23 cellular contexts compared by ENCODE assay signal in the genomic region with DNA sequence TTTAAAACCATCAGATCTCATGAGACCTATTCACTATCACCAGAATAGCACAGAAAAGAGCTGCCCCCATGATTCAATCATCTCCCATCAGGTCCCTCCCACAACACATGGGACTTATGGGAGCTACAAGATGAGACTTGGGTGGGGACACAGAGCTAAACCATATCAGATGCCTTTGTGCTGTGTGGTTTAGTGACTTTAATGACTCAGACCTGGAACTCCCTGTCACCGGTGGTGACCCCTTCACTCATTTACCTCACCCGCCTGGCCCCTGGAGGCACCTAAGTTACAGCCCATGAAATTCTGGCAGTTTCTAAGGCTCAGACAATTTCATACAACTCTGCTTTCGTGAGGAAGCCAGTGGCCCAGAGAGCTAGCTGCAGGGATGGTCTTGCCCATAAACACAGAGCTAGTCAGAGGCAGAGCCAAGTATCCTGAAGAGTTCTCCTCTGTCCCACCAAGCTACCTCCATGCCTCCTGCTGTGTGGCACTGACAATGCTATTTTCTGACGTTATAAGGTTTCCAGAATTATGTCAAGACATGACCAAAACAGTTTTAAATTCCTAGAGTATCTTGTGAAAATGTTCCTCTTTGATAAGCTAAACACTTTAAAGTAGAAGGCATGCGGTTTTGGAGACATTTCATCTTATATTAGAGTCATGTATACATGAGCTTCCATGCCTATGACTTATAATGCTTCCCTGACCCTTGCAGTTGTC.
DNase-seq lines count a peak whose midpoint lies in the region; ATAC-seq and TF ChIP-seq lines count a peak whose summit lies in the region.
"Had no signal": no experiment of that assay in that cellular context is flagged by ENCODE, and none has a peak within 500 bp of the region (broad histone marks: within the 10 kb centered on the region; RNA-seq: fewer than 3 reads in every experiment).

No MANE protein-coding gene starts in this region.

- no peaks in the 10 kb centered on the region for H3K27me3 ChIP-seq in Caco-2 (replicated peaks; ENCODE audit: control insufficient read depth, insufficient read depth, low read length)
- H3K27me3 ChIP-seq: BLaER1 had no signal

- H3K36me3 Mint-ChIP-seq in Caco-2 (ENCODE audit: insufficient read depth, unreplicated experiment), result peaks cover 33% of the 10 kb centered on the region
- peaks cover 42% of the 10 kb centered on the region for H3K36me3 Mint-ChIP-seq in endothelial cell (ENCODE audit: low read depth, unreplicated experiment)
- H3K36me3 Mint-ChIP-seq: CD4-positive, CD25-positive, alpha-beta regulatory T cell had no signal

- CTCF ChIA-PET in Caco-2 (lab: Charles Lee), result interaction anchor here (1.0 kb wide), 1 partner anchor 47 kb away, joined by 3 read pairs; no protein-coding TSS in a partner anchor

- no peak overlapping the region for H3K4me3 ChIP-seq in Caco-2 (ENCODE audit: low read depth, low read length)
- H3K4me3 ChIP-seq: BLaER1, K562 had no signal

- H3K9me3 Mint-ChIP-seq in Caco-2 (ENCODE audit: unreplicated experiment), result peaks cover 14% of the 10 kb centered on the region
- peaks cover 10% of the 10 kb centered on the region for H3K9me3 Mint-ChIP-seq in endothelial cell (ENCODE audit: unreplicated experiment)

- H3K4me3 Mint-ChIP-seq in Caco-2 (ENCODE audit: unreplicated experiment), result no peak overlapping the region
- peak overlapping the region; percentile 77 for H3K4me3 Mint-ChIP-seq in endothelial cell (ENCODE audit: unreplicated experiment)
- H3K4me3 Mint-ChIP-seq: CD4-positive, CD25-positive, alpha-beta regulatory T cell had no signal

- TF ChIP-seq CTCF in Caco-2 (IDR thresholded peaks at IDR 0.05; ENCODE audit: insufficient read depth in 1 of 2, low read depth in 1 of 2, low read length in 1 of 2, severe bottlenecking in 1 of 2, unreplicated experiment in 1 of 2), result no peak
- no peak for TF ChIP-seq CTCF in endothelial cell (IDR thresholded peaks at IDR 0.05; ENCODE audit: unreplicated experiment)

- H3K27me3 Mint-ChIP-seq in Caco-2 (ENCODE audit: insufficient read depth, unreplicated experiment) (no peaks in the 10 kb centered on the region), endothelial cell (ENCODE audit: unreplicated experiment) (peaks cover 2% of the 10 kb centered on the region)

- BruUV-seq in Caco-2 (replicated peaks; lab: Mats Ljungman, UMichigan), result no TSS peak

- POLR2A ChIA-PET in Caco-2 (lab: Charles Lee), result no interaction called here

- intact Hi-C loops in Caco-2 (cut with micrococcal nuclease; ENCODE audit: unreplicated experiment), result no loop called here

- ATAC-seq in left lobe of liver, result no peak
- ATAC-seq: HepG2, K562 had no signal

- H3K4me1 Mint-ChIP-seq in Caco-2 (ENCODE audit: low read depth, unreplicated experiment) (peaks cover 19% of the 10 kb centered on the region), endothelial cell (ENCODE audit: unreplicated experiment) (peaks cover 19% of the 10 kb centered on the region)
- H3K4me1 Mint-ChIP-seq: CD4-positive, CD25-positive, alpha-beta regulatory T cell had no signal

- H3K36me3 ChIP-seq in Caco-2 (ENCODE audit: control insufficient read depth, insufficient read depth, low read length), result no peaks in the 10 kb centered on the region

- peak overlapping the region; percentile 34 for H3K27ac Mint-ChIP-seq in Caco-2 (ENCODE audit: unreplicated experiment)
- peak overlapping the region; percentile 40 for H3K27ac Mint-ChIP-seq in endothelial cell (ENCODE audit: unreplicated experiment)
- H3K27ac Mint-ChIP-seq: CD4-positive, CD25-positive, alpha-beta regulatory T cell had no signal

- no peak for DNase-seq in Caco-2
- peak; percentile 49 for DNase-seq in M059J (ENCODE audit: low read depth)
- no peak for DNase-seq in endothelial cell (ENCODE audit: low spot score)
- DNase-seq in renal cortical epithelial cell (ENCODE audit: low read depth), result peak; percentile 50
- DNase-seq in left lobe of liver (ENCODE audit: low spot score), result no peak
- DNase-seq in kidney glomerular epithelial cell (lab: John Stamatoyannopoulos, UW), result no peak
- DNase-seq in central memory CD4-positive, alpha-beta T cell, result no peak
- DNase-seq in NCI-H2196 treated with DMSO at 0.1 percent for 48 hours (lab: John Stamatoyannopoulos, UW; ENCODE audit: unreplicated experiment), result no peak
- DNase-seq: CD4-positive, CD25-positive, alpha-beta regulatory T cell; DMS53; MM.1S; NCI-H1048; NCI-H1417; NCI-H1694; NCI-H2029 treated with DMSO at 0.1 percent for 48 hours; NCI-H226; NCI-H524; NCI-H774; RPMI8226; SHP77 had no signal

- H3K4me1 ChIP-seq in Caco-2, result peaks cover 19% of the 10 kb centered on the region

- H3K9me3 ChIP-seq in Caco-2, result peaks cover 23% of the 10 kb centered on the region

Comparison
In these comparisons a context has a peak if more than half of its experiments do, and no peak if none do; other contexts are left out.
1. DNase-seq: peak in M059J (single experiment) and renal cortical epithelial cell (single experiment); none in Caco-2 (0 of 2), endothelial cell (single experiment), left lobe of liver (single experiment), kidney glomerular epithelial cell (single experiment), central memory CD4-positive, alpha-beta T cell (single experiment) and NCI-H2196 treated with DMSO at 0.1 percent for 48 hours (single experiment).